Comparison of ENCODE assay signal across 12 cellular contexts in genomic region chr4:184616633-184617471, GRCh38. TPM values are rescaled to one million over a fixed set of nuclear protein-coding genes. Genes with fewer than 3 reads are reported as not detected.
A peak's percentile ranks its signal among the peaks of the same experiment; 100 is the strongest.
DNase-seq lines count a peak whose midpoint lies in the region; ATAC-seq and TF ChIP-seq lines count a peak whose summit lies in the region.
"Had no signal": no experiment of that assay in that cellular context is flagged by ENCODE, and none has a peak within 500 bp of the region (broad histone marks: within the 10 kb centered on the region; RNA-seq: fewer than 3 reads in every experiment).

No MANE protein-coding gene starts in this region.

- DNase-seq in memory B cell (ENCODE audit: low spot score in 2 of 2) (no peak), islet precursor cell (no peak), cardiac septum (ENCODE audit: low spot score) (no peak), Ammon's horn (ENCODE audit: low spot score) (no peak), inferior parietal cortex (ENCODE audit: extremely low spot score) (no peak)
- DNase-seq: activated CD4-positive, CD25-positive, alpha-beta regulatory T cell treated with anti-CD3 and anti-CD28 coated beads, Interleukin-2, amount 50 U/mL, for 72 hours; amniotic stem cell; Karpas-422 had no signal

- in situ Hi-C loops in GM18951 (cut with MboI; ENCODE audit: low sequenced_read_pairs, unreplicated experiment): no loop called here

- peaks cover 2% of the 10 kb centered on the region for H3K36me3 Mint-ChIP-seq in memory B cell

- H3K4me3 Mint-ChIP-seq in memory B cell: peak overlapping the region; percentile 19
- H3K4me3 Mint-ChIP-seq: stimulated activated naive CD8-positive, alpha-beta T cell treated with anti-CD3 and anti-CD28 coated beads, Interleukin-15, Interleukin-2, amounts not matched to agents 100 ng/mL and 50 ng/mL, for 24 hours had no signal

- H3K27ac Mint-ChIP-seq in memory B cell: no peak overlapping the region
- H3K27ac Mint-ChIP-seq: stimulated activated naive CD8-positive, alpha-beta T cell treated with anti-CD3 and anti-CD28 coated beads, Interleukin-15, Interleukin-2, amounts not matched to agents 100 ng/mL and 50 ng/mL, for 24 hours had no signal

- intact Hi-C loops in cardiac septum (cut with DNase I): no loop called here

- ATAC-seq in GM21737 (IDR thresholded peaks at IDR 0.05; ENCODE audit: unreplicated experiment) (peak; percentile 86), HG03354 (IDR thresholded peaks at IDR 0.05; ENCODE audit: poor library complexity, severe bottlenecking, unreplicated experiment) (peak; percentile 84), memory B cell (ENCODE audit: low read depth) (peak; percentile 59)

- H3K9me3 Mint-ChIP-seq in memory B cell: peaks cover 4% of the 10 kb centered on the region

- H3K27me3 Mint-ChIP-seq in memory B cell: no peaks in the 10 kb centered on the region
- H3K27me3 Mint-ChIP-seq: stimulated activated naive CD8-positive, alpha-beta T cell treated with anti-CD3 and anti-CD28 coated beads, Interleukin-15, Interleukin-2, amounts not matched to agents 100 ng/mL and 50 ng/mL, for 24 hours had no signal

- TF ChIP-seq POLR2A in GM18951 (IDR thresholded peaks at IDR 0.05; ENCODE audit: extremely low read depth, insufficient read depth, insufficient read length): peak; percentile 23

- H3K4me1 Mint-ChIP-seq in memory B cell: peaks cover 13% of the 10 kb centered on the region

RNA-seq across cellular contexts. Expression of gene CASP3, which starts 32.4 kb away (rescaled TPM):
- 21.7 TPM for total RNA-seq in cardiac septum

RNA-seq across cellular contexts. Expression of gene PRIMPOL, which starts 32.7 kb away (rescaled TPM):
- 8.3 TPM for total RNA-seq in cardiac septum
